19 cellular contexts compared by ENCODE assay signal in genomic region chr11:84901986-84902385, GRCh38.
DNase-seq lines count a peak whose midpoint lies in the region; ATAC-seq and TF ChIP-seq lines count a peak whose summit lies in the region.
"Had no signal": no experiment of that assay in that cellular context is flagged by ENCODE, and none has a peak within 500 bp of the region (broad histone marks: within the 10 kb centered on the region; RNA-seq: fewer than 3 reads in every experiment).

No MANE protein-coding gene starts in this region.

- H3K79me2 ChIP-seq in trophoblast cell (ENCODE audit: control insufficient read depth, insufficient read depth, low read length, poor library complexity), result no peaks in the 10 kb centered on the region

- no peak overlapping the region for H4K12ac ChIP-seq in trophoblast cell (ENCODE audit: low read depth, low read length)

- no peak overlapping the region for H3K23ac ChIP-seq in mesenchymal stem cell (ENCODE audit: low read length in 2 of 2)
- no peak overlapping the region for H3K23ac ChIP-seq in trophoblast cell (ENCODE audit: low read length)

- H3K9ac ChIP-seq in mesenchymal stem cell (ENCODE audit: low read length), result peak overlapping the region; percentile 3
- H3K9ac ChIP-seq in trophoblast cell (ENCODE audit: low read length), result no peak overlapping the region

- H3K27me3 ChIP-seq in mesenchymal stem cell (ENCODE audit: control insufficient read depth in 1 of 2, insufficient read depth in 1 of 2, low read length in 2 of 2) (no peaks in the 10 kb centered on the region), trophoblast cell (ENCODE audit: insufficient read depth, low read length) (no peaks in the 10 kb centered on the region)
- H3K27me3 ChIP-seq: stomach, uterus had no signal

- no peaks in the 10 kb centered on the region for H3K9me3 ChIP-seq in mesenchymal stem cell (ENCODE audit: control insufficient read depth, low read length)
- no peaks in the 10 kb centered on the region for H3K9me3 ChIP-seq in trophoblast cell (ENCODE audit: insufficient read depth, low read depth, low read length)
- H3K9me3 ChIP-seq: stomach, uterus had no signal

- ATAC-seq in GM19452 (IDR thresholded peaks at IDR 0.05; ENCODE audit: unreplicated experiment), result no peak
- ATAC-seq: activated CD4-positive, alpha-beta T cell treated with anti-CD3 and anti-CD28 coated beads for 36 hours; PC-3 had no signal

- H3K4me3 ChIP-seq in AG09309 (ENCODE audit: control insufficient read depth, low read depth, low read length), result no peak overlapping the region
- peak overlapping the region in 1 of 2 experiments; percentile 27 for H3K4me3 ChIP-seq in mesenchymal stem cell (ENCODE audit: insufficient read depth in 1 of 2, low read depth in 1 of 2, low read length in 2 of 2)
- H3K4me3 ChIP-seq in trophoblast cell (ENCODE audit: low read depth, low read length), result no peak overlapping the region
- H3K4me3 ChIP-seq: SK-N-MC, stomach, uterus had no signal

- H3K14ac ChIP-seq in mesenchymal stem cell (ENCODE audit: low read length in 2 of 2) (no peak overlapping the region), trophoblast cell (ENCODE audit: low read length) (no peak overlapping the region)

- H2BK15ac ChIP-seq in mesenchymal stem cell (ENCODE audit: low read depth, poor library complexity, severe bottlenecking), result no peak overlapping the region

- H2BK5ac ChIP-seq in mesenchymal stem cell (ENCODE audit: low read depth, low read length, poor library complexity, severe bottlenecking) (no peak overlapping the region), trophoblast cell (ENCODE audit: low read depth, low read length, poor library complexity) (no peak overlapping the region)

- no peak overlapping the region for H2BK12ac ChIP-seq in mesenchymal stem cell (ENCODE audit: low read length in 2 of 2)
- no peak overlapping the region for H2BK12ac ChIP-seq in trophoblast cell (ENCODE audit: low read length)

- H3K18ac ChIP-seq in mesenchymal stem cell (ENCODE audit: low read depth in 1 of 2, low read length in 2 of 2) (no peak overlapping the region), trophoblast cell (ENCODE audit: low read length) (no peak overlapping the region)

- H4K8ac ChIP-seq in mesenchymal stem cell (ENCODE audit: low read length), result no peak overlapping the region
- H4K8ac ChIP-seq in trophoblast cell (ENCODE audit: low read depth, low read length), result no peak overlapping the region

- 59% methylated on average over 1 of the region's 1 CpG for WGBS in mesenchymal stem cell
- WGBS in trophoblast cell (ENCODE audit: extremely low coverage, insufficient coverage, insufficient read length), result no CpG with 5 or more reads among the region's 1 CpG

- H3K27ac ChIP-seq in mesenchymal stem cell (ENCODE audit: low read length, poor library complexity, severe bottlenecking) (no peak overlapping the region), trophoblast cell (ENCODE audit: low read depth, low read length) (no peak overlapping the region)
- H3K27ac ChIP-seq: SK-N-MC, stomach, uterus had no signal

- DNase-seq in AG09309 (ENCODE audit: low read depth) (peak; percentile 38), LHCN-M2 (ENCODE audit: low read depth) (peak; percentile 30), fibroblast of gingiva (ENCODE audit: low read depth) (peak; percentile 84), mesenchymal stem cell (no peak), SHP77 (lab: John Stamatoyannopoulos, UW) (no peak), trophoblast cell (no peak), DMS114 treated with DMSO at 0.1 percent for 48 hours (lab: John Stamatoyannopoulos, UW; ENCODE audit: unreplicated experiment) (no peak)
- DNase-seq: activated CD4-positive, alpha-beta T cell treated with anti-CD3 and anti-CD28 coated beads for 36 hours; activated effector memory CD4-positive, alpha-beta T cell treated with anti-CD3 and anti-CD28 coated beads, Interleukin-2, amount 50 U/mL, for 16 hours; AML-193; MV-4-11; NCI-H2029; NCI-H526 treated with DMSO at 0.1 percent for 48 hours; PC-3; stomach; T-helper 9 cell; uterus had no signal

- no peak overlapping the region for H3K4me2 ChIP-seq in mesenchymal stem cell (ENCODE audit: low read length, poor library complexity, severe bottlenecking)
- H3K4me2 ChIP-seq in trophoblast cell (ENCODE audit: low read length), result no peak overlapping the region

- no peak for TF ChIP-seq CTCF in AG09309 (IDR thresholded peaks at IDR 0.05; ENCODE audit: control insufficient read depth, insufficient read depth, low read depth, low read length, missing control alignments)

- H4K91ac ChIP-seq in mesenchymal stem cell (ENCODE audit: low read length) (no peak overlapping the region), trophoblast cell (ENCODE audit: low read depth, low read length) (no peak overlapping the region)

- H2AK5ac ChIP-seq in mesenchymal stem cell (ENCODE audit: low read length, severe bottlenecking) (no peak overlapping the region), trophoblast cell (ENCODE audit: low read length) (no peak overlapping the region)

- H3K79me1 ChIP-seq in mesenchymal stem cell (replicated peaks; ENCODE audit: low read length, poor library complexity, severe bottlenecking) (no peaks in the 10 kb centered on the region), trophoblast cell (ENCODE audit: low read length) (no peaks in the 10 kb centered on the region)

- no peaks in the 10 kb centered on the region for H3K4me1 ChIP-seq in mesenchymal stem cell (ENCODE audit: control insufficient read depth, insufficient read depth, low read depth, low read length)
- no peaks in the 10 kb centered on the region for H3K4me1 ChIP-seq in trophoblast cell (ENCODE audit: control insufficient read depth in 1 of 2, insufficient read depth in 2 of 2, low read length in 2 of 2)
- H3K4me1 ChIP-seq: stomach had no signal

- H2AFZ ChIP-seq in mesenchymal stem cell (ENCODE audit: low read depth, low read length), result no peak overlapping the region
- no peak overlapping the region for H2AFZ ChIP-seq in trophoblast cell (ENCODE audit: insufficient read depth, low read length, poor library complexity)

- no peak overlapping the region for H2BK120ac ChIP-seq in mesenchymal stem cell (ENCODE audit: low read depth, low read length)
- no peak overlapping the region for H2BK120ac ChIP-seq in trophoblast cell (ENCODE audit: insufficient read depth, low read length, poor library complexity)

- no peaks in the 10 kb centered on the region for H3K36me3 ChIP-seq in mesenchymal stem cell (ENCODE audit: control insufficient read depth in 1 of 2, insufficient read depth in 2 of 2, low read depth in 1 of 2, low read length in 2 of 2)
- H3K36me3 ChIP-seq in trophoblast cell (ENCODE audit: control insufficient read depth in 1 of 2, insufficient read depth in 2 of 2, low read length in 2 of 2), result no peaks in the 10 kb centered on the region
- H3K36me3 ChIP-seq: stomach, uterus had no signal

- H3K4ac ChIP-seq in mesenchymal stem cell (ENCODE audit: low read depth in 1 of 2, low read length in 2 of 2) (no peak overlapping the region), trophoblast cell (ENCODE audit: low read depth, low read length) (no peak overlapping the region)

Comparison
In these comparisons a context has a peak if more than half of its experiments do, and no peak if none do; other contexts are left out.
1. DNase-seq: peak in AG09309 (single experiment), LHCN-M2 (single experiment) and fibroblast of gingiva (single experiment); none in mesenchymal stem cell (single experiment), SHP77 (0 of 2), trophoblast cell (0 of 2) and DMS114 treated with DMSO at 0.1 percent for 48 hours (single experiment).